Comparison of ENCODE assay signal across 17 cellular contexts in genomic region chr10:121292396-121292795, GRCh38.
DNase-seq lines count a peak whose midpoint lies in the region; ATAC-seq, FAIRE-seq and TF ChIP-seq lines count a peak whose summit lies in the region.
"Had no signal": no experiment of that assay in that cellular context is flagged by ENCODE, and none has a peak within 500 bp of the region (broad histone marks: within the 10 kb centered on the region; RNA-seq: fewer than 3 reads in every experiment).

No MANE protein-coding gene starts in this region.

- no peak for FAIRE-seq in H1 (lab: Jason Lieb, UNC)
- FAIRE-seq: A204.1 had no signal

- H3K23me2 ChIP-seq in H1 (ENCODE audit: low read depth, low read length) = no peaks in the 10 kb centered on the region

- H2BK120ac ChIP-seq in H1 (replicated peaks; ENCODE audit: low read depth, low read length) = no peak overlapping the region

- H3K23ac ChIP-seq in H1 (ENCODE audit: insufficient read length) = no peak overlapping the region

- intact Hi-C loops in mucosa of descending colon (cut with DNase I, micrococcal nuclease) = no loop called here
- intact Hi-C loops in posterior cingulate gyrus (cut with DNase I) = no loop called here
- intact Hi-C loops in Calu3 (cut with micrococcal nuclease; ENCODE audit: unreplicated experiment) = no loop called here

- BruUV-seq in Calu3 (replicated peaks; lab: Mats Ljungman, UMichigan) = no TSS peak

- DNase-seq in GM23338 (ENCODE audit: low spot score) (no peak), H1 (ENCODE audit: low read depth in 1 of 2, low spot score in 2 of 2) (no peak), smooth muscle cell (lab: John Stamatoyannopoulos, UW; ENCODE audit: unreplicated experiment) (no peak), NCI-H748 (lab: John Stamatoyannopoulos, UW; ENCODE audit: unreplicated experiment) (no peak), mucosa of descending colon (no peak), posterior cingulate gyrus (no peak), Calu3 (no peak)
- DNase-seq: ACHN; BE2C; Caco-2; CD4-positive, alpha-beta T cell; DMS79 treated with DMSO at 0.1 percent for 48 hours; GF-D8 had no signal

- H2BK20ac ChIP-seq in H1 (ENCODE audit: low read length) = peak overlapping the region; percentile 97

- TF ChIP-seq POLR2A in H1 (IDR thresholded peaks at IDR 0.05; ENCODE audit: control extremely low read depth in 1 of 2, low read depth in 2 of 2, low read length in 2 of 2) = no peak

- H3K36me3 ChIP-seq in GM23338 (ENCODE audit: insufficient read depth) (no peaks in the 10 kb centered on the region), H1 (ENCODE audit: control insufficient read depth in 2 of 4, insufficient read depth in 4 of 4, low read length in 3 of 4) (no peaks in the 10 kb centered on the region; a peak in 1 of 8 replicates), muscle layer of colon (ENCODE audit: insufficient read depth, low read length) (no peaks in the 10 kb centered on the region), smooth muscle cell (ENCODE audit: low read depth) (no peaks in the 10 kb centered on the region), mucosa of descending colon (ENCODE audit: low read depth) (no peaks in the 10 kb centered on the region)
- H3K36me3 ChIP-seq: BE2C, HAP-1 had no signal

- H3K9ac ChIP-seq in H1 (replicated peaks in 1 of 4; ENCODE audit: extremely low read depth in 1 of 4, low read depth in 3 of 4, low read length in 3 of 4) (no peak overlapping the region), muscle layer of colon (ENCODE audit: low read length) (no peak overlapping the region), smooth muscle cell (ENCODE audit: low read depth) (no peak overlapping the region)

- H3K4me2 ChIP-seq in GM23338 (no peak overlapping the region), H1 (ENCODE audit: insufficient read depth in 1 of 2, low read depth in 2 of 2, low read length in 2 of 2) (no peak overlapping the region), smooth muscle cell (peak overlapping the region; percentile 17)

- H3K27ac ChIP-seq in GM23338 (ENCODE audit: low read depth) (no peak overlapping the region), H1 (ENCODE audit: low read depth, low read length) (no peak overlapping the region), muscle layer of colon (ENCODE audit: low read depth, low read length) (peak overlapping the region; percentile 16), smooth muscle cell (ENCODE audit: low read depth) (no peak overlapping the region)
- H3K27ac ChIP-seq: C4-2B had no signal

- ATAC-seq in GM23338 = no peak
- no peak for ATAC-seq in mucosa of descending colon

- H4K8ac ChIP-seq in H1 (ENCODE audit: extremely low read depth, insufficient read depth, low read length) = no peak overlapping the region

- H2BK12ac ChIP-seq in H1 (ENCODE audit: low read depth, low read length) = peak overlapping the region; percentile 68; the same call in 1 of the 2 replicates

- peak overlapping the region; percentile 66; the same call in 1 of the 2 replicates for H2BK5ac ChIP-seq in H1 (ENCODE audit: low read depth, low read length)

- H3K27ac Mint-ChIP-seq in GM23338 (no peak overlapping the region; the same call in 1 of the 2 replicates), Calu3 (ENCODE audit: unreplicated experiment) (no peak overlapping the region)
- H3K27ac Mint-ChIP-seq: CD4-positive, alpha-beta T cell had no signal

- H3K27me3 ChIP-seq in GM23338 (ENCODE audit: insufficient read depth) (no peaks in the 10 kb centered on the region), H1 (replicated peaks in 1 of 4; ENCODE audit: control insufficient read depth in 3 of 4, extremely low read depth in 1 of 4, insufficient read depth in 3 of 4, low read length in 3 of 4) (peaks cover 0 to 2% (median 0%) of the 10 kb centered on the region in 4 experiments; a peak in 2 of 7 replicates), muscle layer of colon (ENCODE audit: control insufficient read depth in 1 of 2, insufficient read depth in 2 of 2, low read length in 2 of 2) (no peaks in the 10 kb centered on the region), smooth muscle cell (ENCODE audit: low read depth) (no peaks in the 10 kb centered on the region)
- H3K27me3 ChIP-seq: BE2C had no signal

- H3K36me3 Mint-ChIP-seq in GM23338 (ENCODE audit: low read depth) (peaks cover 13% of the 10 kb centered on the region), Calu3 (ENCODE audit: insufficient read depth, unreplicated experiment) (no peaks in the 10 kb centered on the region)

- no peak overlapping the region for H4K91ac ChIP-seq in H1 (replicated peaks; ENCODE audit: insufficient read length, low read length)

- H3K4me1 ChIP-seq in GM23338 (ENCODE audit: insufficient read depth) (peaks cover 22% of the 10 kb centered on the region), H1 (replicated peaks in 1 of 4; ENCODE audit: control insufficient read depth in 3 of 4, insufficient read depth in 4 of 4, low read length in 3 of 4) (peaks cover 12 to 22% (median 17%) of the 10 kb centered on the region in 4 experiments), muscle layer of colon (ENCODE audit: insufficient read depth, low read length) (peaks cover 54% of the 10 kb centered on the region), smooth muscle cell (ENCODE audit: low read depth) (peaks cover 11% of the 10 kb centered on the region), mucosa of descending colon (ENCODE audit: low read depth) (peaks cover 44% of the 10 kb centered on the region)
- H3K4me1 ChIP-seq: Caco-2 had no signal

- no peak overlapping the region for H3K4ac ChIP-seq in H1 (replicated peaks; ENCODE audit: insufficient read length, low read depth, low read length)

- WGBS in H1 (ENCODE audit: extremely low coverage in 1 of 2, insufficient coverage in 1 of 2, insufficient read length in 1 of 2, insufficient replicate concordance in 2 of 2, low coverage in 1 of 2, low lambda C conversion rate in 2 of 2, missing lambda C conversion rate in 1 of 2), 2 experiments = 86% methylated on average over 10 of the region's 10 CpGs; no CpG with 5 or more reads in 1 of the 2 experiments
- 65% methylated on average over 10 of the region's 10 CpGs for whole genome bisulfite sequencing in smooth muscle cell (ENCODE audit: low lambda C conversion rate)

- H2AK5ac ChIP-seq in H1 (ENCODE audit: low read depth, low read length) = peak overlapping the region; percentile 93

- no peaks in the 10 kb centered on the region for H4K20me1 ChIP-seq in GM23338 (replicated peaks; ENCODE audit: insufficient read depth)
- H4K20me1 ChIP-seq in H1 (replicated peaks in 1 of 2; ENCODE audit: control insufficient read depth in 1 of 2, insufficient read depth in 2 of 2, low read length in 2 of 2) = no peaks in the 10 kb centered on the region
- no peaks in the 10 kb centered on the region for H4K20me1 ChIP-seq in smooth muscle cell (ENCODE audit: low read depth)

- peak overlapping the region; percentile 89 for H2BK15ac ChIP-seq in H1 (ENCODE audit: low read length)

- H3K4me1 Mint-ChIP-seq in GM23338 (peaks cover 33% of the 10 kb centered on the region), Calu3 (ENCODE audit: low read depth, unreplicated experiment) (no peaks in the 10 kb centered on the region)

- peaks cover 12% of the 10 kb centered on the region; the same call in 2 of the 3 replicates for H3K9me3 Mint-ChIP-seq in GM23338
- no peaks in the 10 kb centered on the region for H3K9me3 Mint-ChIP-seq in Calu3 (ENCODE audit: low read depth, unreplicated experiment)
- H3K9me3 Mint-ChIP-seq: CD4-positive, alpha-beta T cell had no signal

- no peak overlapping the region for H3K14ac ChIP-seq in H1 (ENCODE audit: insufficient read length)

- no peak overlapping the region for H3K4me3 Mint-ChIP-seq in GM23338
- H3K4me3 Mint-ChIP-seq in Calu3 (ENCODE audit: low read depth, unreplicated experiment) = no peak overlapping the region
- H3K4me3 Mint-ChIP-seq: CD4-positive, alpha-beta T cell had no signal

- H3K9me3 ChIP-seq in H1 (ENCODE audit: insufficient read depth in 2 of 2, low read depth in 1 of 2, low read length in 1 of 2) = no peaks in the 10 kb centered on the region
- no peaks in the 10 kb centered on the region for H3K9me3 ChIP-seq in muscle layer of colon (ENCODE audit: low read length)
- no peaks in the 10 kb centered on the region for H3K9me3 ChIP-seq in smooth muscle cell (replicated peaks; ENCODE audit: low read depth)
- H3K9me3 ChIP-seq in mucosa of descending colon = no peaks in the 10 kb centered on the region
- H3K9me3 ChIP-seq: BE2C, Caco-2, HAP-1 had no signal

- no peak for TF ChIP-seq RAD21 in H1 (IDR thresholded peaks at IDR 0.05 in 1 of 2, conservative IDR thresholded peaks at IDR 0.05 in 1 of 2; ENCODE audit: low read depth in 2 of 2, low read length in 2 of 2)

- peaks cover 1% of the 10 kb centered on the region for H3K27me3 Mint-ChIP-seq in GM23338 (ENCODE audit: insufficient read depth, low read depth, poor library complexity)
- H3K27me3 Mint-ChIP-seq in Calu3 (ENCODE audit: unreplicated experiment) = no peaks in the 10 kb centered on the region

- H2AFZ ChIP-seq in GM23338 (0 out of 2 replicates have a peak overlapping the region, but pooled peaks have one; percentile 21), H1 (ENCODE audit: low read length) (no peak overlapping the region), smooth muscle cell (ENCODE audit: low read depth) (no peak overlapping the region)

- POLR2A ChIA-PET in H1 (lab: Charles Lee; ENCODE audit: partially characterized antibody) = no interaction called here

- H3K79me1 ChIP-seq in H1 (ENCODE audit: low read depth, low read length) = no peaks in the 10 kb centered on the region

- CTCF ChIA-PET in H1 (lab: Charles Lee; ENCODE audit: partially characterized antibody) (interaction anchor here (0.6 kb wide), 1 partner anchor 594 kb away, joined by 3 read pairs; no protein-coding TSS in a partner anchor), Calu3 (lab: Charles Lee) (no interaction called here)

- H3K56ac ChIP-seq in H1 (replicated peaks; ENCODE audit: insufficient read length, low read depth, low read length) = no peak overlapping the region

- no peak for TF ChIP-seq EP300 in H1 (IDR thresholded peaks at IDR 0.05; ENCODE audit: borderline replicate concordance in 1 of 2, low read depth in 2 of 2, low read length in 2 of 2)

- no peak overlapping the region for H4K5ac ChIP-seq in H1 (ENCODE audit: insufficient read length, low read depth, low read length)

- H3K18ac ChIP-seq in H1 (ENCODE audit: extremely low read depth, low read length) = no peak overlapping the region

- H3K4me3 ChIP-seq in GM23338 (no peak overlapping the region), H1 (ENCODE audit: extremely low read depth in 1 of 4, insufficient read depth in 2 of 4, low read depth in 3 of 4, low read length in 4 of 4) (no peak overlapping the region), muscle layer of colon (ENCODE audit: low read depth in 1 of 2, low read length in 2 of 2) (no peak overlapping the region), smooth muscle cell (no peak overlapping the region), mucosa of descending colon (no peak overlapping the region)
- H3K4me3 ChIP-seq: HAP-1 had no signal

- H3K79me2 ChIP-seq in GM23338 (replicated peaks; ENCODE audit: insufficient read depth) (no peaks in the 10 kb centered on the region), H1 (ENCODE audit: control insufficient read depth in 1 of 2, insufficient read depth in 2 of 2, low read length in 2 of 2) (no peaks in the 10 kb centered on the region), smooth muscle cell (ENCODE audit: low read depth) (no peaks in the 10 kb centered on the region)

- peaks cover 14% of the 10 kb centered on the region for H3K9me2 ChIP-seq in GM23338 (ENCODE audit: insufficient read depth)

- TF ChIP-seq CTCF in GM23338 (conservative IDR thresholded peaks at IDR 0.05; ENCODE audit: low read depth in 2 of 2) (no peak), H1 (IDR thresholded peaks at IDR 0.05; ENCODE audit: control extremely low read depth in 1 of 3, insufficient read depth in 1 of 3, low read depth in 1 of 3, low read length in 3 of 3) (no peak), smooth muscle cell (IDR thresholded peaks at IDR 0.05; ENCODE audit: borderline replicate concordance, insufficient read depth, poor library complexity, severe bottlenecking) (no peak), mucosa of descending colon (IDR thresholded peaks at IDR 0.05) (no peak), Calu3 (IDR thresholded peaks at IDR 0.05; ENCODE audit: unreplicated experiment) (no peak)

- H3F3A ChIP-seq in GM23338 (replicated peaks; ENCODE audit: low read depth) = no peaks in the 10 kb centered on the region
- H3F3A ChIP-seq in smooth muscle cell (ENCODE audit: low read depth) = peaks cover 5% of the 10 kb centered on the region
